8 cellular contexts compared by ENCODE assay signal in the genomic region with DNA sequence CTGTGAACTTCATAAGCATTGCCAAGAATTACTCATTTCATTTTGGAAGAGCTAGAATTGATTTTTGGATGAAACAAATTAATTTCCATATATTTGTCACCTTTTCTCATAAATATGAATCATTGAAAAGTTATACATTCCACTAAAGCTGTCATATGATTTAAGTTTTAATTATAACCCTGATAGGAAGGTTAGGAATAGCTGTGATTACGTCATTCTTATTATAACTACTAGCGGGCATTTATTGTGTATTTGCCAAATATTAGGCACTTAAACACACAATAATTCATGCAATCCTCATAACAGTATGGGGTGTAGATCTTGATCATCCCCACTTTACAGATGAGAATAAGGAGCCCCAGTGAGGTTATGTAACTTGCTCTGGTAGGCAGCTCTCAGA.
"Had no signal": no experiment of that assay in that cellular context is flagged by ENCODE, and none has a peak within 500 bp of the region (broad histone marks: within the 10 kb centered on the region; RNA-seq: fewer than 3 reads in every experiment).

No MANE protein-coding gene starts in this region.

- FAIRE-seq: H1, H54, HTR-8/SVneo had no signal

- H3K4me3 ChIP-seq: GM23338 had no signal

- H3K4me2 ChIP-seq: GM23338, KMS-11 had no signal

- ATAC-seq: GM23338 had no signal

- H3K9ac ChIP-seq: KMS-11 had no signal

- H3K27ac ChIP-seq: KMS-11 had no signal

- H2AFZ ChIP-seq: GM23338 had no signal

- DNase-seq: H9, HCEC 1CT, KBM-7 had no signal
